21 cellular contexts compared by ENCODE assay signal in genomic region chr12:56759270-56759908, GRCh38. TPM values are rescaled to one million over a fixed set of nuclear protein-coding genes. Genes with fewer than 3 reads are reported as not detected.
DNase-seq lines count a peak whose midpoint lies in the region; ATAC-seq, FAIRE-seq and TF ChIP-seq lines count a peak whose summit lies in the region.
"Had no signal": no experiment of that assay in that cellular context is flagged by ENCODE, and none has a peak within 500 bp of the region (broad histone marks: within the 10 kb centered on the region; RNA-seq: fewer than 3 reads in every experiment).

No MANE protein-coding gene starts in this region.

- DNase-seq in IMR-90 = no peak
- DNase-seq in choroid plexus epithelial cell (ENCODE audit: low read depth) = peak; percentile 42
- peak; percentile 95 for DNase-seq in HepG2 (ENCODE audit: low spot score)
- no peak for DNase-seq in activated T-helper 2 cell treated with anti-CD3 and anti-CD28 coated beads, Interferon-gamma antibody, Interleukin-2, Interleukin-4, amounts not matched to agents 10 μg/mL and 5 μg/mL and 100 μg/mL, durations not matched to agents 14 hours and 24 hours and 36 hours (ENCODE audit: low spot score)
- no peak for DNase-seq in RWPE1 (ENCODE audit: low spot score)
- no peak for DNase-seq in coronary artery (ENCODE audit: low spot score)
- DNase-seq in uterus = no peak
- DNase-seq: ACHN; CD4-positive, alpha-beta memory T cell; DMS153; NCI-H1105 treated with DMSO at 0.1 percent for 48 hours; NCI-H2081; NCI-H2171 treated with DMSO at 0.1 percent for 48 hours; NCI-H524 treated with DMSO at 0.1 percent for 48 hours; NCI-H82 had no signal

- no peak overlapping the region for H3K18ac ChIP-seq in IMR-90 (ENCODE audit: low read depth, low read length)

- H3K27ac ChIP-seq in IMR-90 (ENCODE audit: insufficient read depth, low read length) (no peak overlapping the region), HepG2 (ENCODE audit: extremely low read length, insufficient read depth, low read length) (peak overlapping the region; percentile 79), RWPE1 (no peak overlapping the region), coronary artery (no peak overlapping the region), uterus (no peak overlapping the region)
- H3K27ac ChIP-seq: BLaER1, KMS-11, SJSA1 had no signal

- H3K36me3 Mint-ChIP-seq in activated T-helper 2 cell treated with anti-CD3 and anti-CD28 coated beads, Interferon-gamma antibody, Interleukin-2, Interleukin-4, amounts not matched to agents 10 μg/mL and 5 μg/mL and 100 μg/mL, durations not matched to agents 14 hours and 24 hours and 36 hours (ENCODE audit: low read depth) = peaks cover 4% of the 10 kb centered on the region

- H3K9me3 ChIP-seq in IMR-90 (ENCODE audit: control insufficient read depth, insufficient read depth, low read length) (peaks cover 7% of the 10 kb centered on the region; the same call in 1 of the 2 replicates), HepG2 (ENCODE audit: low read length) (peaks cover 16% of the 10 kb centered on the region), uterus (no peaks in the 10 kb centered on the region)
- H3K9me3 ChIP-seq: BLaER1 had no signal

- H3K9me1 ChIP-seq in IMR-90 (ENCODE audit: insufficient read depth, low read length) = no peaks in the 10 kb centered on the region

- H3K23ac ChIP-seq in IMR-90 (ENCODE audit: low read depth, low read length) = no peak overlapping the region

- no peak overlapping the region for H2BK15ac ChIP-seq in IMR-90 (ENCODE audit: low read depth, low read length)

- no peak overlapping the region for H3K56ac ChIP-seq in IMR-90 (ENCODE audit: extremely low read depth, insufficient read depth, low read length)

- BruUV-seq in IMR-90 (replicated peaks; lab: Mats Ljungman, UMichigan) = no TSS peak
- no TSS peak for BruUV-seq in HepG2 (replicated peaks; lab: Mats Ljungman, UMichigan)

- in situ Hi-C loops in IMR-90 (cut with MboI; ENCODE audit: low sequenced_read_pairs) = loop anchor here (10.0 kb wide), 1 partner anchor 305 kb away; no protein-coding TSS in a partner anchor
- in situ Hi-C loops in HepG2 (cut with HindIII; ENCODE audit: extremely low pct_ligation_motif_present, low pct_unique_long_range_greater_than_20kb) = loop anchor here (5.0 kb wide), 1 partner anchor 228 kb away; no protein-coding TSS in a partner anchor

- peak in 1 of 2 experiments; percentile 90; a peak in 2 of 4 replicates for TF ChIP-seq EP300 in HepG2 (IDR thresholded peaks at IDR 0.05; ENCODE audit: low read depth in 2 of 2, low read length in 2 of 2)
- peak; percentile 72; the same call in 1 of the 2 replicates for TF ChIP-seq EP300 in HepG2 (CRISPR knock-in tag; IDR thresholded peaks at IDR 0.05; ENCODE audit: borderline replicate concordance)

- no peak for TF ChIP-seq POLR2A in IMR-90 (IDR thresholded peaks at IDR 0.05; ENCODE audit: low read depth, low read length)
- TF ChIP-seq POLR2A in HepG2 (IDR thresholded peaks at IDR 0.05; ENCODE audit: insufficient read depth in 1 of 2, low read depth in 2 of 2, low read length in 2 of 2) = no peak
- no peak for TF ChIP-seq POLR2A in uterus (IDR thresholded peaks at IDR 0.05)

- no peak overlapping the region for H2AK9ac ChIP-seq in IMR-90 (replicated peaks; ENCODE audit: low read depth, low read length, poor library complexity)

- H3K4me1 ChIP-seq in IMR-90 (ENCODE audit: control insufficient read depth, insufficient read depth, low read length) = no peaks in the 10 kb centered on the region; the same call in 1 of the 2 replicates
- H3K4me1 ChIP-seq in HepG2 (ENCODE audit: insufficient read depth, low read length) = peaks cover 66% of the 10 kb centered on the region
- H3K4me1 ChIP-seq in uterus = no peaks in the 10 kb centered on the region
- H3K4me1 ChIP-seq: BLaER1 had no signal

- no peak overlapping the region for H3K27ac Mint-ChIP-seq in activated T-helper 2 cell treated with anti-CD3 and anti-CD28 coated beads, Interferon-gamma antibody, Interleukin-2, Interleukin-4, amounts not matched to agents 10 μg/mL and 5 μg/mL and 100 μg/mL, durations not matched to agents 14 hours and 24 hours and 36 hours
- H3K27ac Mint-ChIP-seq: CD4-positive, alpha-beta memory T cell had no signal

- POLR2A ChIA-PET in IMR-90 (lab: Charles Lee; ENCODE audit: unreplicated experiment) (no interaction called here), HepG2 (lab: Yijun Ruan, JAX) (interaction anchor here (0.9 to 2.0 kb wide), 5 partner anchors 34 to 353 kb away, joined by 3 to 15 read pairs (median 4); partner anchors contain the start of genes NACA and PTGES3), RWPE1 (lab: Yijun Ruan, JAX; ENCODE audit: low non-redundant PET) (no interaction called here)

- intact Hi-C loops in IMR-90 (cut with micrococcal nuclease) = loop anchor here (2.0 to 5.0 kb wide), 2 partner anchors 241 to 303 kb away; no protein-coding TSS in a partner anchor
- intact Hi-C loops in HepG2 (cut with micrococcal nuclease; ENCODE audit: unreplicated experiment) = loop anchor here (10.0 kb wide), 1 partner anchor 695 kb away; the partner anchor contains the start of genes GLI1 and INHBE
- intact Hi-C loops in activated T-helper 2 cell treated with anti-CD3 and anti-CD28 coated beads, Interferon-gamma antibody, Interleukin-2, Interleukin-4, amounts not matched to agents 10 μg/mL and 5 μg/mL and 100 μg/mL, durations not matched to agents 14 hours and 24 hours and 36 hours (cut with micrococcal nuclease) = loop anchor here (10.0 kb wide), 1 partner anchor 425 kb away; no protein-coding TSS in a partner anchor
- intact Hi-C loops in uterus (cut with DNase I; ENCODE audit: low total_unique reads) = no loop called here

- TF ChIP-seq CTCF in IMR-90 (conservative IDR thresholded peaks at IDR 0.05; ENCODE audit: low read depth, low read length) = no peak
- no peak for TF ChIP-seq CTCF in choroid plexus epithelial cell (conservative IDR thresholded peaks at IDR 0.05; ENCODE audit: low read depth, low read length)
- TF ChIP-seq CTCF in HepG2 (CRISPR knock-in tag; IDR thresholded peaks at IDR 0.05) = no peak
- no peak for TF ChIP-seq CTCF in RWPE1 (conservative IDR thresholded peaks at IDR 0.05; ENCODE audit: low read depth)
- no peak for TF ChIP-seq CTCF in coronary artery (IDR thresholded peaks at IDR 0.05)
- TF ChIP-seq CTCF in uterus (IDR thresholded peaks at IDR 0.05) = no peak

- no CpG with 5 or more reads among the region's 6 CpGs for WGBS in IMR-90 (ENCODE audit: extremely low coverage in 2 of 2, insufficient read length in 1 of 2), 2 experiments
- under 1% methylated on average over 6 of the region's 6 CpGs for WGBS in HepG2 (ENCODE audit: low lambda C conversion rate)

- ATAC-seq in IMR-90 (ENCODE audit: low read depth) (no peak), HepG2 (peak; percentile 79)
- ATAC-seq: HCT116, Panc1 had no signal

- H4K5ac ChIP-seq in IMR-90 (ENCODE audit: low read depth, low read length) = no peak overlapping the region

- no peaks in the 10 kb centered on the region for H3K27me3 ChIP-seq in IMR-90 (ENCODE audit: control insufficient read depth, insufficient read depth, low read length)
- H3K27me3 ChIP-seq in HepG2 (ENCODE audit: control insufficient read depth in 1 of 2, insufficient read depth in 2 of 2, low read length in 2 of 2) = no peaks in the 10 kb centered on the region
- no peaks in the 10 kb centered on the region for H3K27me3 ChIP-seq in uterus
- H3K27me3 ChIP-seq: BLaER1, SJSA1 had no signal

- CTCF ChIA-PET in IMR-90 (lab: Yijun Ruan, JAX) = interaction anchor here (0.6 to 1.6 kb wide), 2 partner anchors 242 to 281 kb away, joined by 3 to 7 read pairs; no protein-coding TSS in a partner anchor
- CTCF ChIA-PET in HepG2 (lab: Yijun Ruan, JAX; ENCODE audit: low intra/inter-chr PET ratio, low total read pairs) = no interaction called here
- CTCF ChIA-PET in RWPE1 (lab: Yijun Ruan, JAX) = no interaction called here

- TF ChIP-seq RAD21 in IMR-90 (IDR thresholded peaks at IDR 0.05; ENCODE audit: low read length) = no peak
- no peak for TF ChIP-seq RAD21 in HepG2 (CRISPR knock-in tag; IDR thresholded peaks at IDR 0.05)

- H3K4ac ChIP-seq in IMR-90 (ENCODE audit: low read depth, low read length) = no peak overlapping the region

- H3K4me3 Mint-ChIP-seq in activated T-helper 2 cell treated with anti-CD3 and anti-CD28 coated beads, Interferon-gamma antibody, Interleukin-2, Interleukin-4, amounts not matched to agents 10 μg/mL and 5 μg/mL and 100 μg/mL, durations not matched to agents 14 hours and 24 hours and 36 hours (ENCODE audit: low read depth) = no peak overlapping the region
- H3K4me3 Mint-ChIP-seq: CD4-positive, alpha-beta memory T cell had no signal

- H3K79me1 ChIP-seq in IMR-90 (ENCODE audit: low read depth in 1 of 2, low read length in 2 of 2) = peaks cover 0 to 3% of the 10 kb centered on the region in 2 experiments; a peak in 1 of 4 replicates

- FAIRE-seq in HepG2 (lab: Jason Lieb, UNC) = peak; percentile 71
- FAIRE-seq: GM12891 had no signal

- no peak overlapping the region for H4K91ac ChIP-seq in IMR-90 (ENCODE audit: insufficient read depth, low read depth, low read length)

- H4K20me1 ChIP-seq in IMR-90 (ENCODE audit: insufficient read depth, low read length) (no peaks in the 10 kb centered on the region), HepG2 (ENCODE audit: insufficient read depth, low read length) (no peaks in the 10 kb centered on the region)
- H4K20me1 ChIP-seq: BLaER1 had no signal

- no peaks in the 10 kb centered on the region for H3K79me2 ChIP-seq in HepG2 (ENCODE audit: insufficient read depth, low read length)

- H3K14ac ChIP-seq in IMR-90 (replicated peaks; ENCODE audit: low read depth, low read length) = no peak overlapping the region

- peaks cover 3% of the 10 kb centered on the region for H3K27me3 Mint-ChIP-seq in activated T-helper 2 cell treated with anti-CD3 and anti-CD28 coated beads, Interferon-gamma antibody, Interleukin-2, Interleukin-4, amounts not matched to agents 10 μg/mL and 5 μg/mL and 100 μg/mL, durations not matched to agents 14 hours and 24 hours and 36 hours (ENCODE audit: low read depth)

- no peak overlapping the region for H2AFZ ChIP-seq in IMR-90 (replicated peaks; ENCODE audit: low read length, poor library complexity)
- H2AFZ ChIP-seq in HepG2 (ENCODE audit: low read length) = no peak overlapping the region

- no peak overlapping the region for H2BK5ac ChIP-seq in IMR-90 (ENCODE audit: low read depth, low read length, poor library complexity, severe bottlenecking)

- H2AK5ac ChIP-seq in IMR-90 (ENCODE audit: low read depth, low read length) = no peak overlapping the region

- peaks cover 9% of the 10 kb centered on the region for H3K9me3 Mint-ChIP-seq in activated T-helper 2 cell treated with anti-CD3 and anti-CD28 coated beads, Interferon-gamma antibody, Interleukin-2, Interleukin-4, amounts not matched to agents 10 μg/mL and 5 μg/mL and 100 μg/mL, durations not matched to agents 14 hours and 24 hours and 36 hours

- no peak overlapping the region for H4K8ac ChIP-seq in IMR-90 (ENCODE audit: low read depth in 2 of 2, low read length in 2 of 2)

- H3K9ac ChIP-seq in IMR-90 (ENCODE audit: low read depth, low read length) = no peak overlapping the region
- peak overlapping the region; percentile 19 for H3K9ac ChIP-seq in HepG2 (ENCODE audit: insufficient read depth, low read depth, low read length)
- H3K9ac ChIP-seq: BLaER1, KMS-11 had no signal

- no peak overlapping the region for H2BK20ac ChIP-seq in IMR-90 (ENCODE audit: low read depth, low read length)

- H3K36me3 ChIP-seq in IMR-90 (ENCODE audit: control insufficient read depth, insufficient read depth, low read length) (no peaks in the 10 kb centered on the region), HepG2 (replicated peaks in 1 of 2; ENCODE audit: control insufficient read depth in 1 of 2, insufficient read depth in 2 of 2, low read length in 2 of 2) (no peaks in the 10 kb centered on the region), uterus (no peaks in the 10 kb centered on the region)
- H3K36me3 ChIP-seq: BLaER1, SJSA1 had no signal

- no peak overlapping the region for H3K4me2 ChIP-seq in IMR-90 (ENCODE audit: low read depth, low read length)
- H3K4me2 ChIP-seq in HepG2 (ENCODE audit: low read depth, low read length) = peak overlapping the region; percentile 60
- H3K4me2 ChIP-seq: BLaER1, KMS-11 had no signal

- peaks cover 5% of the 10 kb centered on the region for H3K4me1 Mint-ChIP-seq in activated T-helper 2 cell treated with anti-CD3 and anti-CD28 coated beads, Interferon-gamma antibody, Interleukin-2, Interleukin-4, amounts not matched to agents 10 μg/mL and 5 μg/mL and 100 μg/mL, durations not matched to agents 14 hours and 24 hours and 36 hours (ENCODE audit: low read depth)

- dilution Hi-C loops in IMR-90 (cut with HindIII; ENCODE audit: low sequenced_read_pairs, unreplicated experiment) = no loop called here

- no peak overlapping the region for H2BK120ac ChIP-seq in IMR-90 (ENCODE audit: low read depth, low read length)

- H3K4me3 ChIP-seq in IMR-90 (ENCODE audit: insufficient read depth, low read depth, low read length) = no peak overlapping the region
- no peak overlapping the region for H3K4me3 ChIP-seq in choroid plexus epithelial cell (ENCODE audit: low read depth, low read length)
- peak overlapping the region in 1 of 3 experiments; percentile 25; a peak in 1 of 6 replicates for H3K4me3 ChIP-seq in HepG2 (replicated peaks in 1 of 3; ENCODE audit: insufficient read depth in 1 of 3, low read depth in 2 of 3, low read length in 3 of 3)
- no peak overlapping the region for H3K4me3 ChIP-seq in coronary artery
- H3K4me3 ChIP-seq in uterus = no peak overlapping the region
- H3K4me3 ChIP-seq: BLaER1, SJSA1 had no signal

RNA-seq across cellular contexts. Expression of gene HSD17B6, which starts 3.7 kb away (rescaled TPM):
- total RNA-seq in IMR-90 (2012; rRNA removed) (1.3 and 1.4 TPM in 2 replicates), HepG2 (2016; rRNA removed; fragmentation: Illumina TruSeq; extraction: Trizol) (0.46 and 0.95 TPM in 2 replicates), uterus (10 to 100 TPM in 1 of 4 donors, 1 to 10 TPM in 3; 2.4 to 10.5 (median 7.3) TPM)
- polyA plus RNA-seq in IMR-90 (2012; rRNA removed) (1.2 and 1.4 TPM in 2 replicates), HepG2 (2011; rRNA removed) (1.8 and 2.6 TPM in 2 replicates)
- polyA plus RNA-seq in IMR-90 (2012; cell fraction: cytosol; rRNA removed) = 0.54 and 0.57 TPM in 2 replicates
- 0.40 and 0.92 TPM in 2 replicates for polyA plus RNA-seq in IMR-90 (2012; cell fraction: nucleus; rRNA removed; ENCODE audit: low replicate concordance)
- not detected in 2 replicates for total RNA-seq in HepG2 (2016; cell fraction: cytosol; rRNA removed; fragmentation: Illumina TruSeq; extraction: Trizol; ENCODE audit: low read depth)
- 0.39 and 0.74 TPM in 2 replicates for total RNA-seq in HepG2 (2016; cell fraction: insoluble cytoplasmic fraction; rRNA removed; fragmentation: Illumina TruSeq; extraction: Trizol)
- 0.31 and 0.62 TPM in 2 replicates for total RNA-seq in HepG2 (2016; cell fraction: membrane; rRNA removed; fragmentation: Illumina TruSeq; extraction: Trizol)
- 0.47 and 0.81 TPM in 2 replicates for total RNA-seq in HepG2 (2016; cell fraction: nucleus; rRNA removed; fragmentation: Illumina TruSeq; extraction: Trizol)
- 1.1 and 2.2 TPM in 2 replicates for polyA plus RNA-seq in HepG2 (2011; cell fraction: cytosol; rRNA removed)
- polyA plus RNA-seq in HepG2 (2011; cell fraction: nucleus; rRNA removed) = 0.27 and 0.59 TPM in 2 replicates
- polyA plus RNA-seq in HepG2 (2012) = 4.4 and 6.4 TPM in 2 replicates
- 0.15 and 0.20 TPM in 2 replicates for polyA plus RNA-seq in HepG2 (2016; cell fraction: cytosol; fragmentation: Illumina TruSeq; extraction: Trizol; ENCODE audit: low read depth)
- 0.24 and 0.47 TPM in 2 replicates for polyA plus RNA-seq in HepG2 (2016; cell fraction: insoluble cytoplasmic fraction; fragmentation: Illumina TruSeq; extraction: Trizol; ENCODE audit: low read depth)
- polyA plus RNA-seq in HepG2 (2016; cell fraction: membrane; fragmentation: Illumina TruSeq; extraction: Trizol; ENCODE audit: low read depth) = 0.30 and 0.37 TPM in 2 replicates
- 0.81 and 1.4 TPM in 2 replicates for polyA plus RNA-seq in HepG2 (2016; cell fraction: nucleus; fragmentation: Illumina TruSeq; extraction: Trizol; ENCODE audit: insufficient read depth, low read depth)
- polyA minus RNA-seq in HepG2 (2011; rRNA and poly(A)+ RNA removed; ENCODE audit: low replicate concordance) = 0.70 and 1.5 TPM in 2 replicates
- 0.49 TPM in 1 of 2 replicates, not detected in the other for polyA minus RNA-seq in HepG2 (2011; cell fraction: cytosol; rRNA and poly(A)+ RNA removed)
- polyA minus RNA-seq in HepG2 (2011; cell fraction: nucleus; rRNA and poly(A)+ RNA removed) = 0.50 and 0.64 TPM in 2 replicates
- total RNA-seq in activated T-helper 2 cell treated with anti-CD3 and anti-CD28 coated beads, Interferon-gamma antibody, Interleukin-2, Interleukin-4, amounts not matched to agents 10 μg/mL and 5 μg/mL and 100 μg/mL, durations not matched to agents 14 hours and 24 hours and 36 hours = 1.2 and 2.9 TPM in 2 replicates

RNA-seq across cellular contexts. Expression of gene PRIM1, which starts 7.3 kb away (rescaled TPM):
- total RNA-seq in IMR-90 (2012; rRNA removed) (12.0 and 15.3 TPM in 2 replicates), HepG2 (2016; rRNA removed; fragmentation: Illumina TruSeq; extraction: Trizol) (47.3 and 67.0 TPM in 2 replicates), uterus (10 to 100 TPM in 2 of 4 donors, 1 to 10 TPM in 1, not detected in 1; 6.0 to 71.7 (median 28.6) TPM)
- polyA plus RNA-seq in IMR-90 (2012; rRNA removed) (6.7 and 8.6 TPM in 2 replicates), HepG2 (2011; rRNA removed) (18.1 and 30.0 TPM in 2 replicates)
- 0.96 and 1.0 TPM in 2 replicates for polyA plus RNA-seq in IMR-90 (2012; cell fraction: cytosol; rRNA removed)
- 1.4 and 4.9 TPM in 2 replicates for polyA plus RNA-seq in IMR-90 (2012; cell fraction: nucleus; rRNA removed; ENCODE audit: low replicate concordance)
- total RNA-seq in HepG2 (2016; cell fraction: cytosol; rRNA removed; fragmentation: Illumina TruSeq; extraction: Trizol; ENCODE audit: low read depth) = 14.0 and 14.2 TPM in 2 replicates
- total RNA-seq in HepG2 (2016; cell fraction: insoluble cytoplasmic fraction; rRNA removed; fragmentation: Illumina TruSeq; extraction: Trizol) = 47.6 and 69.6 TPM in 2 replicates
- total RNA-seq in HepG2 (2016; cell fraction: membrane; rRNA removed; fragmentation: Illumina TruSeq; extraction: Trizol) = 17.8 and 19.7 TPM in 2 replicates
- total RNA-seq in HepG2 (2016; cell fraction: nucleus; rRNA removed; fragmentation: Illumina TruSeq; extraction: Trizol) = 33.7 and 38.1 TPM in 2 replicates
- 15.5 and 16.8 TPM in 2 replicates for polyA plus RNA-seq in HepG2 (2011; cell fraction: cytosol; rRNA removed)
- polyA plus RNA-seq in HepG2 (2011; cell fraction: nucleus; rRNA removed) = 20.7 and 23.5 TPM in 2 replicates
- polyA plus RNA-seq in HepG2 (2012) = 15.2 and 26.9 TPM in 2 replicates
- 5.4 and 7.7 TPM in 2 replicates for polyA plus RNA-seq in HepG2 (2016; cell fraction: cytosol; fragmentation: Illumina TruSeq; extraction: Trizol; ENCODE audit: low read depth)
- 50.8 and 55.2 TPM in 2 replicates for polyA plus RNA-seq in HepG2 (2016; cell fraction: insoluble cytoplasmic fraction; fragmentation: Illumina TruSeq; extraction: Trizol; ENCODE audit: low read depth)
- 11.4 and 12.6 TPM in 2 replicates for polyA plus RNA-seq in HepG2 (2016; cell fraction: membrane; fragmentation: Illumina TruSeq; extraction: Trizol; ENCODE audit: low read depth)
- polyA plus RNA-seq in HepG2 (2016; cell fraction: nucleus; fragmentation: Illumina TruSeq; extraction: Trizol; ENCODE audit: insufficient read depth, low read depth) = 35.2 and 36.7 TPM in 2 replicates
- polyA minus RNA-seq in HepG2 (2011; rRNA and poly(A)+ RNA removed; ENCODE audit: low replicate concordance) = 12.4 and 36.9 TPM in 2 replicates
- 8.9 and 11.9 TPM in 2 replicates for polyA minus RNA-seq in HepG2 (2011; cell fraction: cytosol; rRNA and poly(A)+ RNA removed)
- 28.3 and 28.5 TPM in 2 replicates for polyA minus RNA-seq in HepG2 (2011; cell fraction: nucleus; rRNA and poly(A)+ RNA removed)
- 59.4 and 63.9 TPM in 2 replicates for total RNA-seq in activated T-helper 2 cell treated with anti-CD3 and anti-CD28 coated beads, Interferon-gamma antibody, Interleukin-2, Interleukin-4, amounts not matched to agents 10 μg/mL and 5 μg/mL and 100 μg/mL, durations not matched to agents 14 hours and 24 hours and 36 hours

RNA-seq across cellular contexts. Expression of gene NACA, which starts 34.3 kb away (rescaled TPM):
- total RNA-seq in IMR-90 (2012; rRNA removed) (1,223 and 1,512 TPM in 2 replicates), HepG2 (2016; rRNA removed; fragmentation: Illumina TruSeq; extraction: Trizol) (1,700 and 2,295 TPM in 2 replicates), uterus (1,000 to 10,000 TPM in 2 of 4 donors, 100 to 1,000 TPM in 2; 942 to 2,684 (median 1,304) TPM)
- polyA plus RNA-seq in IMR-90 (2012; rRNA removed) (587 and 662 TPM in 2 replicates), HepG2 (2011; rRNA removed) (688 and 799 TPM in 2 replicates)
- 249 and 281 TPM in 2 replicates for polyA plus RNA-seq in IMR-90 (2012; cell fraction: cytosol; rRNA removed)
- polyA plus RNA-seq in IMR-90 (2012; cell fraction: nucleus; rRNA removed; ENCODE audit: low replicate concordance) = 74.3 and 201 TPM in 2 replicates
- total RNA-seq in HepG2 (2016; cell fraction: cytosol; rRNA removed; fragmentation: Illumina TruSeq; extraction: Trizol; ENCODE audit: low read depth) = 1,346 and 1,631 TPM in 2 replicates
- 1,693 and 2,342 TPM in 2 replicates for total RNA-seq in HepG2 (2016; cell fraction: insoluble cytoplasmic fraction; rRNA removed; fragmentation: Illumina TruSeq; extraction: Trizol)
- 2,301 and 2,703 TPM in 2 replicates for total RNA-seq in HepG2 (2016; cell fraction: membrane; rRNA removed; fragmentation: Illumina TruSeq; extraction: Trizol)
- 536 and 558 TPM in 2 replicates for total RNA-seq in HepG2 (2016; cell fraction: nucleus; rRNA removed; fragmentation: Illumina TruSeq; extraction: Trizol)
- polyA plus RNA-seq in HepG2 (2011; cell fraction: cytosol; rRNA removed) = 537 and 762 TPM in 2 replicates
- polyA plus RNA-seq in HepG2 (2011; cell fraction: nucleus; rRNA removed) = 98.1 and 131 TPM in 2 replicates
- polyA plus RNA-seq in HepG2 (2012) = 1,697 and 1,960 TPM in 2 replicates
- polyA plus RNA-seq in HepG2 (2016; cell fraction: cytosol; fragmentation: Illumina TruSeq; extraction: Trizol; ENCODE audit: low read depth) = 1,551 and 1,609 TPM in 2 replicates
- 1,930 and 2,097 TPM in 2 replicates for polyA plus RNA-seq in HepG2 (2016; cell fraction: insoluble cytoplasmic fraction; fragmentation: Illumina TruSeq; extraction: Trizol; ENCODE audit: low read depth)
- polyA plus RNA-seq in HepG2 (2016; cell fraction: membrane; fragmentation: Illumina TruSeq; extraction: Trizol; ENCODE audit: low read depth) = 2,028 and 2,269 TPM in 2 replicates
- polyA plus RNA-seq in HepG2 (2016; cell fraction: nucleus; fragmentation: Illumina TruSeq; extraction: Trizol; ENCODE audit: insufficient read depth, low read depth) = 833 and 868 TPM in 2 replicates
- polyA minus RNA-seq in HepG2 (2011; rRNA and poly(A)+ RNA removed; ENCODE audit: low replicate concordance) = 250 and 557 TPM in 2 replicates
- 139 and 145 TPM in 2 replicates for polyA minus RNA-seq in HepG2 (2011; cell fraction: cytosol; rRNA and poly(A)+ RNA removed)
- polyA minus RNA-seq in HepG2 (2011; cell fraction: nucleus; rRNA and poly(A)+ RNA removed) = 70.6 and 115 TPM in 2 replicates
- 1,037 and 1,093 TPM in 2 replicates for total RNA-seq in activated T-helper 2 cell treated with anti-CD3 and anti-CD28 coated beads, Interferon-gamma antibody, Interleukin-2, Interleukin-4, amounts not matched to agents 10 μg/mL and 5 μg/mL and 100 μg/mL, durations not matched to agents 14 hours and 24 hours and 36 hours

Comparison
In these comparisons a context has a peak if more than half of its experiments do, and no peak if none do; other contexts are left out.
1. DNase-seq: peak in choroid plexus epithelial cell (single experiment) and HepG2 (single experiment); none in IMR-90 (single experiment), activated T-helper 2 cell treated with anti-CD3 and anti-CD28 coated beads, Interferon-gamma antibody, Interleukin-2, Interleukin-4, amounts not matched to agents 10 μg/mL and 5 μg/mL and 100 μg/mL, durations not matched to agents 14 hours and 24 hours and 36 hours (single experiment), RWPE1 (single experiment), coronary artery (single experiment) and uterus (0 of 2).